In genomic region chr17:35795871-35796265, GRCh38 we compare ENCODE assay signal across 10 cellular contexts. TPM values are rescaled to one million over a fixed set of nuclear protein-coding genes. Genes with fewer than 3 reads are reported as not detected.
DNase-seq lines count a peak whose midpoint lies in the region; ATAC-seq and TF ChIP-seq lines count a peak whose summit lies in the region.
"Had no signal": no experiment of that assay in that cellular context is flagged by ENCODE, and none has a peak within 500 bp of the region (broad histone marks: within the 10 kb centered on the region; RNA-seq: fewer than 3 reads in every experiment).

No MANE protein-coding gene starts in this region.

- peak overlapping the region; percentile 30 for H3K27ac ChIP-seq in RWPE2 (ENCODE audit: poor library complexity, severe bottlenecking)
- H3K27ac ChIP-seq in esophagus squamous epithelium, result peak overlapping the region; percentile 79 to 88 (median 83)
- H3K27ac ChIP-seq in parathyroid adenoma, result no peak overlapping the region
- H3K27ac ChIP-seq: KMS-11 had no signal

- intact Hi-C loops in Caco-2 (cut with micrococcal nuclease; ENCODE audit: unreplicated experiment) (no loop called here), esophagus squamous epithelium (cut with DNase I) (no loop called here)

- H3K9me3 Mint-ChIP-seq in Caco-2 (ENCODE audit: unreplicated experiment), result no peaks in the 10 kb centered on the region

- BruUV-seq in Caco-2 (replicated peaks; lab: Mats Ljungman, UMichigan), result no TSS peak

- H3K9ac ChIP-seq in parathyroid adenoma, result no peak overlapping the region
- H3K9ac ChIP-seq: KMS-11 had no signal

- TF ChIP-seq POLR2A in esophagus squamous epithelium (IDR thresholded peaks at IDR 0.05), result no peak

- H3K9me3 ChIP-seq in Caco-2 (no peaks in the 10 kb centered on the region), RWPE2 (ENCODE audit: severe bottlenecking) (no peaks in the 10 kb centered on the region), esophagus squamous epithelium (no peaks in the 10 kb centered on the region), parathyroid adenoma (ENCODE audit: control insufficient read depth, low read length) (no peaks in the 10 kb centered on the region)

- DNase-seq in Caco-2 (no peak), RWPE2 (ENCODE audit: low spot score) (no peak), esophagus squamous epithelium (lab: John Stamatoyannopoulos, UW) (no peak), HUDEP-2 (lab: John Stamatoyannopoulos, UW; ENCODE audit: unreplicated experiment in 76 of 76) (no peak), KG1 (lab: John Stamatoyannopoulos, UW) (no peak), NCI-H187 (lab: John Stamatoyannopoulos, UW) (no peak)
- DNase-seq: activated CD4-positive, alpha-beta T cell treated with anti-CD3 and anti-CD28 coated beads for 1 hour had no signal

- H3K36me3 ChIP-seq in Caco-2 (ENCODE audit: control insufficient read depth, insufficient read depth, low read length) (no peaks in the 10 kb centered on the region; the same call in 1 of the 2 replicates), RWPE2 (ENCODE audit: low read depth) (no peaks in the 10 kb centered on the region), esophagus squamous epithelium (no peaks in the 10 kb centered on the region), parathyroid adenoma (ENCODE audit: control insufficient read depth, insufficient read depth, low read length) (no peaks in the 10 kb centered on the region)

- ATAC-seq in RWPE2 (ENCODE audit: low read depth) (no peak), HG02884 (IDR thresholded peaks at IDR 0.05; ENCODE audit: unreplicated experiment) (no peak)

- H3K27me3 ChIP-seq in Caco-2 (replicated peaks; ENCODE audit: control insufficient read depth, insufficient read depth, low read length) (peaks cover 8% of the 10 kb centered on the region), RWPE2 (ENCODE audit: insufficient read depth, poor library complexity, severe bottlenecking) (no peaks in the 10 kb centered on the region), esophagus squamous epithelium (peaks cover 0 to 44% (median 0%) of the 10 kb centered on the region in 4 donors), parathyroid adenoma (ENCODE audit: control insufficient read depth, insufficient read depth, low read length) (no peaks in the 10 kb centered on the region)

- H3K4me1 Mint-ChIP-seq in Caco-2 (ENCODE audit: low read depth, unreplicated experiment), result no peaks in the 10 kb centered on the region

- peak overlapping the region; percentile 86 for H2AFZ ChIP-seq in parathyroid adenoma

- H3K27ac Mint-ChIP-seq in Caco-2 (ENCODE audit: unreplicated experiment), result no peak overlapping the region

- POLR2A ChIA-PET in Caco-2 (lab: Charles Lee), result interaction anchor here (1.0 to 1.2 kb wide), 2 partner anchors 13 to 32 kb away, joined by 3 to 5 read pairs; partner anchors contain the start of gene TAF15

- 23 to 33% methylated on average over 2 to 8 of the region's 8 CpGs for WGBS in esophagus squamous epithelium, 2 donors

- peak overlapping the region; percentile 74 for H3K4me2 ChIP-seq in parathyroid adenoma (ENCODE audit: low read length)
- H3K4me2 ChIP-seq: KMS-11 had no signal

- no peaks in the 10 kb centered on the region for H3K4me1 ChIP-seq in Caco-2
- H3K4me1 ChIP-seq in RWPE2 (ENCODE audit: insufficient read depth, poor library complexity, severe bottlenecking), result peaks cover 28% of the 10 kb centered on the region
- H3K4me1 ChIP-seq in esophagus squamous epithelium, result peaks cover 17 to 83% (median 49%) of the 10 kb centered on the region in 3 donors
- H3K4me1 ChIP-seq in parathyroid adenoma, result peaks cover 5% of the 10 kb centered on the region

- H3K27me3 Mint-ChIP-seq in Caco-2 (ENCODE audit: insufficient read depth, unreplicated experiment), result peaks cover 36% of the 10 kb centered on the region

- peak overlapping the region; percentile 76 for H3K4me3 Mint-ChIP-seq in Caco-2 (ENCODE audit: unreplicated experiment)

- no peaks in the 10 kb centered on the region for H3K36me3 Mint-ChIP-seq in Caco-2 (ENCODE audit: insufficient read depth, unreplicated experiment)

- CTCF ChIA-PET in Caco-2 (lab: Charles Lee), result interaction anchor here (0.5 to 3.2 kb wide), 2 partner anchors 32 to 173 kb away, joined by 3 to 16 read pairs; no protein-coding TSS in a partner anchor

- no peak for TF ChIP-seq CTCF in Caco-2 (IDR thresholded peaks at IDR 0.05; ENCODE audit: insufficient read depth in 1 of 2, low read depth in 1 of 2, low read length in 1 of 2, severe bottlenecking in 1 of 2, unreplicated experiment in 1 of 2)
- no peak for TF ChIP-seq CTCF in RWPE2 (IDR thresholded peaks at IDR 0.05; ENCODE audit: poor library complexity, severe bottlenecking)
- TF ChIP-seq CTCF in esophagus squamous epithelium (IDR thresholded peaks at IDR 0.05), result no peak
- TF ChIP-seq CTCF in parathyroid adenoma (IDR thresholded peaks at IDR 0.05), result no peak

- H3K4me3 ChIP-seq in Caco-2 (ENCODE audit: low read depth, low read length), result peak overlapping the region; percentile 44
- H3K4me3 ChIP-seq in RWPE2 (ENCODE audit: severe bottlenecking), result peak overlapping the region; percentile 45
- peak overlapping the region; percentile 55 to 94 (median 72) for H3K4me3 ChIP-seq in esophagus squamous epithelium
- peak overlapping the region; percentile 47 for H3K4me3 ChIP-seq in parathyroid adenoma (ENCODE audit: low read depth, low read length)

- no peaks in the 10 kb centered on the region for H3K79me2 ChIP-seq in parathyroid adenoma

RNA-seq across cellular contexts. Expression of gene MMP28, which starts 0.4 kb away (rescaled TPM):
- total RNA-seq in Caco-2 (2022) (not detected in 2 replicates), esophagus squamous epithelium (10 to 100 TPM; 29.1 to 61.0 (median 35.2) TPM)

RNA-seq across cellular contexts. Expression of gene TAF15, which starts 13.4 kb away (rescaled TPM):
- total RNA-seq in Caco-2 (2022), result 335 and 350 TPM in 2 replicates
- 100 to 1,000 TPM in 1 of 4 donors, 10 to 100 TPM in 3; 48.7 to 111 (median 66.7) TPM for total RNA-seq in esophagus squamous epithelium

RNA-seq across cellular contexts. Expression of gene C17orf50, which starts 35.2 kb away (rescaled TPM):
- total RNA-seq in Caco-2 (2022) (not detected in 2 replicates), esophagus squamous epithelium (not detected)

RNA-seq across cellular contexts. Expression of gene GAS2L2, which starts 42.8 kb away (rescaled TPM):
- not detected in 2 replicates for total RNA-seq in Caco-2 (2022)
- total RNA-seq in esophagus squamous epithelium, result not detected

Comparison
In these comparisons a context has a peak if more than half of its experiments do, and no peak if none do; other contexts are left out.
1. RNA of gene MMP28, which starts 0.4 kb away (total RNA-seq): 29.1 to 61.0 TPM in esophagus squamous epithelium; not detected in Caco-2; every median in the first group is over 10 times any median in the second.
2. Peak in every context shown above with its lines, with median percentiles within 50 percentile points of each other: H3K4me3 ChIP-seq.